ENCODE assay signal across 8 cellular contexts in genomic region chr10:120423350-120424197, GRCh38. TPM values are rescaled to one million over a fixed set of nuclear protein-coding genes. Genes with fewer than 3 reads are reported as not detected.
A peak's percentile ranks its signal among the peaks of the same experiment; 100 is the strongest.
DNase-seq lines count a peak whose midpoint lies in the region; ATAC-seq and TF ChIP-seq lines count a peak whose summit lies in the region.

No MANE protein-coding gene starts in this region.

- TF ChIP-seq CTCF in AG04449 (IDR thresholded peaks at IDR 0.05; ENCODE audit: insufficient read depth, low read length, missing control alignments) (peak; percentile 87), choroid plexus epithelial cell (conservative IDR thresholded peaks at IDR 0.05; ENCODE audit: low read depth, low read length) (peak; percentile 98), upper lobe of left lung (IDR thresholded peaks at IDR 0.05) (peak; percentile 39 to 73 (median 65))

- no peaks in the 10 kb centered on the region for H3K9me3 ChIP-seq in upper lobe of left lung

- CTCF ChIA-PET in AG04449 (lab: Yijun Ruan, JAX): interaction anchor here (0.6 to 3.2 kb wide), 53 partner anchors 8 to 673 kb away, joined by 3 to 39 read pairs (median 5); partner anchors contain the start of gene PLPP4

- POLR2A ChIA-PET in AG04449 (lab: Yijun Ruan, JAX): interaction anchor here (1.4 kb wide), 1 partner anchor 34 kb away, joined by 3 read pairs; the partner anchor contains the start of gene PLPP4

- no peaks in the 10 kb centered on the region for H3K36me3 ChIP-seq in upper lobe of left lung

- no peak for TF ChIP-seq POLR2A in upper lobe of left lung (IDR thresholded peaks at IDR 0.05)

- H3K4me1 ChIP-seq in upper lobe of left lung: no peaks in the 10 kb centered on the region

- no peak for DNase-seq in AG04449 (ENCODE audit: low read depth, low spot score)
- DNase-seq in ELF-1 (ENCODE audit: low read depth, low spot score): peak; percentile 62
- DNase-seq in OCI-M2 (lab: John Stamatoyannopoulos, UW; ENCODE audit: unreplicated experiment): peak; percentile 16
- peak; percentile 81 for DNase-seq in choroid plexus epithelial cell (ENCODE audit: low read depth)
- DNase-seq in medulla oblongata (ENCODE audit: extremely low spot score): peak; percentile 73
- DNase-seq in upper lobe of left lung: no peak
- DNase-seq in NK-92 treated with Interleukin-12 subunit alpha and Interleukin-12 subunit beta, amount 100 ng/mL, for 24 hours (lab: John Stamatoyannopoulos, UW): no peak

- 59 to 65% methylated on average over 8 of the region's 8 CpGs for WGBS in upper lobe of left lung, 2 donors

- ATAC-seq in HG03045 (IDR thresholded peaks at IDR 0.05; ENCODE audit: unreplicated experiment) (peak; percentile 65), upper lobe of left lung (ENCODE audit: low FRiP score in 2 of 2) (peak in 1 of 2 donors; percentile 57)

- H3K4me3 ChIP-seq in AG04449 (ENCODE audit: low read depth, low read length) (peak overlapping the region; percentile 24), choroid plexus epithelial cell (ENCODE audit: low read depth, low read length) (no peak overlapping the region), upper lobe of left lung (no peak overlapping the region)

- no peak overlapping the region for H3K27ac ChIP-seq in upper lobe of left lung

- no peaks in the 10 kb centered on the region for H3K27me3 ChIP-seq in upper lobe of left lung

- TF ChIP-seq EP300 in upper lobe of left lung (IDR thresholded peaks at IDR 0.05): no peak

RNA-seq across cellular contexts. Expression of gene PLPP4, which starts 33.5 kb away (rescaled TPM):
- under 1 TPM in 2 of 6 donors, not detected in 4; 0.20 to 0.54 TPM for total RNA-seq in upper lobe of left lung

Comparison
In these comparisons a context has a peak if more than half of its experiments do, and no peak if none do; other contexts are left out.
1. DNase-seq: peak in ELF-1 (single experiment), OCI-M2 (single experiment), choroid plexus epithelial cell (single experiment) and medulla oblongata (single experiment); none in AG04449 (single experiment), upper lobe of left lung (0 of 2) and NK-92 treated with Interleukin-12 subunit alpha and Interleukin-12 subunit beta, amount 100 ng/mL, for 24 hours (single experiment).
2. Peak in every context shown above with its lines, with median percentiles within 50 percentile points of each other: CTCF ChIP-seq.